ENCODE assay signal across 18 cellular contexts in the genomic region with DNA sequence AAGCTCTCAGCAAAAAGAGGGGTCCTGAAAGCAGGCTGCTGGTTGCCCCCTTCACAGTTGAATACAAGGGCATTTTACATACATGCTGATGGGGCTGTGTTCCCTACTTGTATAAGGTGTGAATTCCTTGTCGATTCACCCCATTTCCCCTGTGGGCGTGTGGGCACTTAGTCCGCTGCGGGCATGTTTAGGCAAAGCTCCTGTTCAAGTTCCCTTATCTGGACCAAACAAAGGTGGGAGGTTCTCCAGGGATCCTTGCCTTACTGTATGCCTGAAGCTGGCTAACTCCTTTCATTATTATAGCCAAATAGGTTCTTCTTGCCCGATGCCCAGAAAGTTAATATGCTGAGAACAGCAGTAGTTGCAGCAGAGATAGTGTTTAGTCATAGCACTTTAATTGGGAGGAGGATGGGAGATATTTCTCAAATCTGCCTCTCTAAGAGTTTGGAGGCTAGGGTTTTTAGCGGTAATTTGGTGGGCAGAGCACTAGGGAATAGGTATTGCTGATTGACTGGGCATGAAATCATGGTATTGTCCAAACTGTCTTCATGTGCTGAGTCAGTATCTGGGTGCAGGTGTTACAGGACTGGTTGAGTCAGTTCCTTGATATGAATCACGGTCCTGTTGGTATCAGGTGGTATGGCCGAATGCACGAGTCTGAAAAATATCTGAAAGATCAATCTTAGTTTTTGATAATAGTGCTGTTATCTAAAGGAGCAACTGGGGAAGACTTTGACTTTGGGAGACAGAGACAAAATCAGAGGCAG. TPM values are rescaled to one million over a fixed set of nuclear protein-coding genes. Genes with fewer than 3 reads are reported as not detected.
DNase-seq lines count a peak whose midpoint lies in the region; ATAC-seq, FAIRE-seq and TF ChIP-seq lines count a peak whose summit lies in the region.
"Had no signal": no experiment of that assay in that cellular context is flagged by ENCODE, and none has a peak within 500 bp of the region (broad histone marks: within the 10 kb centered on the region; RNA-seq: fewer than 3 reads in every experiment).

No MANE protein-coding gene starts in this region.

- ATAC-seq in K562 (no peak), HG03108 (IDR thresholded peaks at IDR 0.05; ENCODE audit: unreplicated experiment) (no peak)

- H3K9me1 ChIP-seq in K562 (ENCODE audit: control insufficient read depth, insufficient read depth, low read length): no peaks in the 10 kb centered on the region

- H3K9ac ChIP-seq in HUES64 (ENCODE audit: low read depth, low read length) (no peak overlapping the region), K562 (ENCODE audit: insufficient read depth in 1 of 2, low read depth in 2 of 2, low read length in 2 of 2) (no peak overlapping the region), iPS-18a (ENCODE audit: low read length) (no peak overlapping the region), endodermal cell (ENCODE audit: extremely low read depth, low read length, poor library complexity, severe bottlenecking) (no peak overlapping the region)

- H3K9me3 ChIP-seq in HUES64 (ENCODE audit: insufficient read depth, low read depth, low read length) (peaks cover 55% of the 10 kb centered on the region), K562 (replicated peaks; ENCODE audit: control insufficient read depth, insufficient read depth, low read depth, low read length) (peaks cover 3% of the 10 kb centered on the region; the same call in 1 of the 2 replicates), iPS-18a (ENCODE audit: control insufficient read depth, low read depth, low read length) (peaks cover 27% of the 10 kb centered on the region), spleen (peaks cover 4 to 58% (median 55%) of the 10 kb centered on the region in 8 donors), endodermal cell (ENCODE audit: control insufficient read depth, low read length) (peaks cover 53% of the 10 kb centered on the region)

- H3K27me3 ChIP-seq in HUES64 (ENCODE audit: insufficient read depth, low read length) (no peaks in the 10 kb centered on the region), K562 (ENCODE audit: control insufficient read depth in 2 of 2, insufficient read depth in 2 of 2, low read length in 2 of 2) (no peaks in the 10 kb centered on the region), iPS-18a (ENCODE audit: control insufficient read depth, insufficient read depth, low read length) (no peaks in the 10 kb centered on the region), spleen (replicated peaks in 1 of 7) (no peaks in the 10 kb centered on the region), endodermal cell (ENCODE audit: control insufficient read depth, insufficient read depth, low read length, poor library complexity, severe bottlenecking) (no peaks in the 10 kb centered on the region)
- H3K27me3 ChIP-seq: MG63 had no signal

- TF ChIP-seq POLR2A in H54 (IDR thresholded peaks at IDR 0.05; ENCODE audit: low read depth, low read length): no peak
- TF ChIP-seq POLR2A in K562 (conservative IDR thresholded peaks at IDR 0.05): no peak
- no peak for TF ChIP-seq POLR2A in spleen (IDR thresholded peaks at IDR 0.05)

- H3K4me1 Mint-ChIP-seq in endodermal cell: no peaks in the 10 kb centered on the region

- H3K4me3 ChIP-seq in HUES64 (ENCODE audit: low read length) (no peak overlapping the region), K562 (no peak overlapping the region), iPS-18a (ENCODE audit: low read length) (no peak overlapping the region), spleen (no peak overlapping the region), endodermal cell (ENCODE audit: low read length) (no peak overlapping the region)
- H3K4me3 ChIP-seq: MG63 had no signal

- H3K79me2 ChIP-seq in K562 (ENCODE audit: control insufficient read depth, insufficient read depth, low read length): no peaks in the 10 kb centered on the region

- no peak for TF ChIP-seq CTCF in K562 (IDR thresholded peaks at IDR 0.05 in 2 of 3, conservative IDR thresholded peaks at IDR 0.05 in 1 of 3; ENCODE audit: insufficient read depth in 2 of 3, low read depth in 1 of 3, low read length in 3 of 3)
- no peak for TF ChIP-seq CTCF in spleen (IDR thresholded peaks at IDR 0.05 in 8 of 11, conservative IDR thresholded peaks at IDR 0.05 in 3 of 11)
- no peak for TF ChIP-seq CTCF in endodermal cell (conservative IDR thresholded peaks at IDR 0.05)

- no peak overlapping the region for H2AFZ ChIP-seq in K562 (ENCODE audit: low read depth, low read length)

- POLR2A ChIA-PET in K562 (lab: Yijun Ruan, JAX): interaction anchor here (0.6 kb wide), 1 partner anchor 36 kb away, joined by 3 read pairs; no protein-coding TSS in a partner anchor

- peaks cover 53% of the 10 kb centered on the region for H3K36me3 Mint-ChIP-seq in endodermal cell (ENCODE audit: low read depth)

- intact Hi-C loops in K562 (cut with micrococcal nuclease) (loop anchor here (2.0 kb wide), 1 partner anchor 30 kb away; no protein-coding TSS in a partner anchor), spleen (cut with DNase I; ENCODE audit: low total_unique reads) (no loop called here)

- H3K4me2 ChIP-seq in K562 (ENCODE audit: insufficient read depth, low read length): no peak overlapping the region

- FAIRE-seq in H54 (lab: Jason Lieb, UNC) (peak; percentile 48), K562 (lab: Jason Lieb, UNC) (no peak)
- FAIRE-seq: GM12892, HepG2 had no signal

- BruUV-seq in K562 (replicated peaks; lab: Mats Ljungman, UMichigan): no TSS peak

- H3K36me3 ChIP-seq in HUES64 (ENCODE audit: insufficient read depth, low read length) (peaks cover 42% of the 10 kb centered on the region), K562 (ENCODE audit: control insufficient read depth, insufficient read depth, low read length) (peaks cover 2% of the 10 kb centered on the region), iPS-18a (ENCODE audit: control insufficient read depth, low read depth, low read length) (no peaks in the 10 kb centered on the region), spleen (peaks cover 0 to 32% (median 2%) of the 10 kb centered on the region in 6 donors), endodermal cell (ENCODE audit: control insufficient read depth, insufficient read depth, low read length) (peaks cover 18% of the 10 kb centered on the region)

- WGBS in HUES64: 96% methylated on average over 9 of the region's 9 CpGs
- 78% methylated on average over 9 of the region's 9 CpGs for WGBS in K562 (ENCODE audit: insufficient coverage, low coverage, missing lambda C conversion rate)
- WGBS in spleen, 5 donors: 95 to 99% (median 98%) methylated on average over 9 of the region's 9 CpGs
- 91 to 97% methylated on average over 6 to 9 of the region's 9 CpGs for WGBS in endodermal cell (ENCODE audit: insufficient coverage in 1 of 2, insufficient read length in 1 of 2), 2 experiments

- H3K27ac ChIP-seq in HUES64 (ENCODE audit: low read depth, low read length) (peak overlapping the region; percentile 80; the same call in 1 of the 2 replicates), K562 (ENCODE audit: extremely low read depth, low read depth, low read length) (no peak overlapping the region), iPS-18a (ENCODE audit: low read length) (peak overlapping the region; percentile 12), spleen (no peak overlapping the region), endodermal cell (ENCODE audit: low read depth, low read length) (no peak overlapping the region)
- H3K27ac ChIP-seq: C4-2B had no signal

- no peak for TF ChIP-seq EP300 in K562 (IDR thresholded peaks at IDR 0.05; ENCODE audit: low read length)

- H3K9me3 Mint-ChIP-seq in endodermal cell: peaks cover 51% of the 10 kb centered on the region

- in situ Hi-C loops in K562 (cut with MboI): no loop called here

- CTCF ChIA-PET in K562 (lab: Yijun Ruan, JAX; ENCODE audit: low intra/inter-chr PET ratio): no interaction called here

- no peaks in the 10 kb centered on the region for H4K20me1 ChIP-seq in K562 (replicated peaks; ENCODE audit: control insufficient read depth, insufficient read depth, low read length)

- H3K4me3 Mint-ChIP-seq in endodermal cell: no peak overlapping the region

- no peaks in the 10 kb centered on the region for H3K27me3 Mint-ChIP-seq in endodermal cell (ENCODE audit: insufficient read depth)

- TF ChIP-seq RAD21 in K562 (CRISPR knock-in tag; conservative IDR thresholded peaks at IDR 0.05 in 1 of 2, IDR thresholded peaks at IDR 0.05 in 1 of 2): no peak

- H3K4me1 ChIP-seq in HUES64 (ENCODE audit: insufficient read depth, low read length) (peaks cover 19% of the 10 kb centered on the region; the same call in 1 of the 2 replicates), K562 (replicated peaks in 1 of 2; ENCODE audit: control insufficient read depth in 2 of 2, insufficient read depth in 2 of 2, low read length in 2 of 2) (no peaks in the 10 kb centered on the region), iPS-18a (ENCODE audit: control insufficient read depth, low read depth, low read length) (peaks cover 19% of the 10 kb centered on the region), spleen (peaks cover 0 to 6% (median 0%) of the 10 kb centered on the region in 6 donors), endodermal cell (ENCODE audit: control insufficient read depth, insufficient read depth, low read length) (no peaks in the 10 kb centered on the region)

- no peak for DNase-seq in H54 (ENCODE audit: insufficient read length, low spot score)
- no peak for DNase-seq in K562 (ENCODE audit: extremely low read depth in 1 of 4, low spot score in 3 of 4)
- no peak for DNase-seq in spleen
- DNase-seq in NCI-H1436 treated with DMSO at 0.1 percent for 48 hours (lab: John Stamatoyannopoulos, UW): no peak
- DNase-seq in endodermal cell: no peak
- DNase-seq: GF-D8, GOT3, MG63, NCI-H1092 treated with DMSO at 0.1 percent for 48 hours, NCI-H187, NCI-H524 treated with DMSO at 0.1 percent for 48 hours, RPMI8226 had no signal

- H3K27ac Mint-ChIP-seq in endodermal cell: no peak overlapping the region

RNA-seq across cellular contexts. Expression of a gene that starts 32.7 kb away (rescaled TPM):
- polyA plus RNA-seq in HUES64 (2013, experiment 1 of 2): 7.8 TPM
- polyA plus RNA-seq in HUES64 (2013, experiment 2 of 2): 10.2 TPM
- total RNA-seq in K562 (2011; cell fraction: chromatin; rRNA removed; ENCODE audit: low replicate concordance): 32.0 and 54.2 TPM in 2 replicates
- total RNA-seq in K562 (2011; cell fraction: nucleolus; rRNA removed): 11.5 and 16.8 TPM in 2 replicates
- total RNA-seq in K562 (2011; cell fraction: nucleoplasm; rRNA removed): 26.0 and 39.6 TPM in 2 replicates
- total RNA-seq in K562 (2014; rRNA removed) (10.4 and 10.7 TPM in 2 replicates), K562 (2014; rRNA removed; fragmentation: Illumina TruSeq; extraction: Trizol) (21.7 and 24.2 TPM in 2 replicates), K562 (2015; rRNA removed; fragmentation: Illumina TruSeq; extraction: Trizol) (15.9 and 16.1 TPM in 2 replicates), K562 (2021) (12.5 and 15.9 TPM in 2 replicates), spleen (10 to 100 TPM; 13.8 to 23.7 (median 17.3) TPM), endodermal cell (10 to 100 TPM; 17.1 to 20.4 TPM)
- polyA plus RNA-seq in K562 (2011; rRNA removed) (17.5 and 20.4 TPM in 2 replicates), K562 (2014; fragmentation: Illumina TruSeq; extraction: Trizol) (10.1 and 12.1 TPM in 2 replicates), K562 (2014; fragmentation: Nextera tagmentation; extraction: Ambion mirVana) (10 to 100 TPM; 19.1 to 20.9 TPM), K562 (2014; rRNA removed) (11.6 and 12.0 TPM in 2 replicates), spleen (1 to 10 TPM; 3.7 to 4.7 (median 4.3) TPM)
- 6.8 and 11.1 TPM in 2 replicates for polyA plus RNA-seq in K562 (2011; cell fraction: cytosol; rRNA removed)
- polyA plus RNA-seq in K562 (2011; cell fraction: nucleus; rRNA removed): 13.2 and 14.6 TPM in 2 replicates
- 8.5 and 8.6 TPM in 2 replicates for polyA plus RNA-seq in K562 (2012)
- 32.8 and 40.0 TPM in 2 replicates for polyA minus RNA-seq in K562 (2011; rRNA and poly(A)+ RNA removed)
- polyA minus RNA-seq in K562 (2011; cell fraction: cytosol; rRNA and poly(A)+ RNA removed): 10.6 and 13.9 TPM in 2 replicates
- polyA minus RNA-seq in K562 (2011; cell fraction: nucleus; rRNA and poly(A)+ RNA removed): 36.2 and 64.3 TPM in 2 replicates
- 10.7 TPM for polyA plus RNA-seq in endodermal cell (2013, experiment 1 of 2)
- 13.1 TPM for polyA plus RNA-seq in endodermal cell (2013, experiment 2 of 2)

RNA-seq across cellular contexts. Expression of a gene that starts 32.9 kb away (rescaled TPM):
- polyA plus RNA-seq in HUES64 (2013, experiment 1 of 2): 18.0 TPM
- 19.1 TPM for polyA plus RNA-seq in HUES64 (2013, experiment 2 of 2)
- total RNA-seq in K562 (2011; cell fraction: chromatin; rRNA removed; ENCODE audit: low replicate concordance): 29.1 and 184 TPM in 2 replicates
- 14.5 and 23.7 TPM in 2 replicates for total RNA-seq in K562 (2011; cell fraction: nucleolus; rRNA removed)
- total RNA-seq in K562 (2011; cell fraction: nucleoplasm; rRNA removed): 44.7 and 45.4 TPM in 2 replicates
- total RNA-seq in K562 (2014; rRNA removed) (15.1 and 16.4 TPM in 2 replicates), K562 (2014; rRNA removed; fragmentation: Illumina TruSeq; extraction: Trizol) (36.1 and 42.6 TPM in 2 replicates), K562 (2015; rRNA removed; fragmentation: Illumina TruSeq; extraction: Trizol) (29.6 and 32.9 TPM in 2 replicates), K562 (2021) (22.1 and 22.5 TPM in 2 replicates), spleen (1 to 10 TPM; 1.2 to 6.6 (median 2.5) TPM), endodermal cell (10 to 100 TPM; 17.7 to 24.4 TPM)
- polyA plus RNA-seq in K562 (2011; rRNA removed) (22.0 and 24.4 TPM in 2 replicates), K562 (2014; fragmentation: Illumina TruSeq; extraction: Trizol) (24.1 and 27.0 TPM in 2 replicates), K562 (2014; fragmentation: Nextera tagmentation; extraction: Ambion mirVana) (10 to 100 TPM; 20.8 to 24.3 TPM), K562 (2014; rRNA removed) (17.3 TPM in 2 replicates), spleen (1 to 10 TPM in 1 of 3 donors, under 1 TPM in 2; 0.54 to 1.7 (median 0.61) TPM)
- polyA plus RNA-seq in K562 (2011; cell fraction: cytosol; rRNA removed): 2.9 and 7.4 TPM in 2 replicates
- 14.0 and 23.7 TPM in 2 replicates for polyA plus RNA-seq in K562 (2011; cell fraction: nucleus; rRNA removed)
- polyA plus RNA-seq in K562 (2012): 18.1 and 19.0 TPM in 2 replicates
- 66.0 and 74.0 TPM in 2 replicates for polyA minus RNA-seq in K562 (2011; rRNA and poly(A)+ RNA removed)
- polyA minus RNA-seq in K562 (2011; cell fraction: cytosol; rRNA and poly(A)+ RNA removed): 12.3 and 14.2 TPM in 2 replicates
- polyA minus RNA-seq in K562 (2011; cell fraction: nucleus; rRNA and poly(A)+ RNA removed): 73.2 and 125 TPM in 2 replicates
- 24.4 TPM for polyA plus RNA-seq in endodermal cell (2013, experiment 1 of 2)
- polyA plus RNA-seq in endodermal cell (2013, experiment 2 of 2): 29.5 TPM

Comparison
In these comparisons a context has a peak if more than half of its experiments do, and no peak if none do; other contexts are left out.
1. H3K27ac ChIP-seq: peak in HUES64 (single experiment) and iPS-18a (single experiment); none in K562 (single experiment), spleen (0 of 8) and endodermal cell (single experiment).